In the genomic region with DNA sequence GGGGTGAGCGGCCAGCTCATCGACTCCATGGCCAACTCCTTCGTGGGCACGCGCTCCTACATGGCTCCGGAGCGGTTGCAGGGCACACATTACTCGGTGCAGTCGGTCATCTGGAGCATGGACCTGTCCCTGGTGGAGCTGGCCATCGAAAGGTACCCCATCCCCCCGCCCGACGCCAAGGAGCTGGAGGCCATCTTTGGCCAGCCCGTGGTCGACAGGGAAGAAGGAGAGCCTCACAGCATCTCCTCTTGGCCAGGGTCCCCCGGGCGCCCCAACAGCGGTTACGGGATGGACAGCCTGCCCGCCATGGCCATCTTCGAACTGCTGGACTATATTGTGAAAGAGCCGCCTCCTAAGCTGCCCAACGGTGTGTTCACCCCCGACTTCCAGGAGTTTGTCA, we compare ENCODE assay signal across 1 cellular context.
TF ChIP-seq lines count a peak whose summit lies in the region.

No MANE protein-coding gene starts in this region.

TF ChIP-seq in GM23338, 12 proteins besides CTCF, POLR2A, EP300 and RAD21 (continued from another document):
- TF ChIP-seq, protein P1, sequence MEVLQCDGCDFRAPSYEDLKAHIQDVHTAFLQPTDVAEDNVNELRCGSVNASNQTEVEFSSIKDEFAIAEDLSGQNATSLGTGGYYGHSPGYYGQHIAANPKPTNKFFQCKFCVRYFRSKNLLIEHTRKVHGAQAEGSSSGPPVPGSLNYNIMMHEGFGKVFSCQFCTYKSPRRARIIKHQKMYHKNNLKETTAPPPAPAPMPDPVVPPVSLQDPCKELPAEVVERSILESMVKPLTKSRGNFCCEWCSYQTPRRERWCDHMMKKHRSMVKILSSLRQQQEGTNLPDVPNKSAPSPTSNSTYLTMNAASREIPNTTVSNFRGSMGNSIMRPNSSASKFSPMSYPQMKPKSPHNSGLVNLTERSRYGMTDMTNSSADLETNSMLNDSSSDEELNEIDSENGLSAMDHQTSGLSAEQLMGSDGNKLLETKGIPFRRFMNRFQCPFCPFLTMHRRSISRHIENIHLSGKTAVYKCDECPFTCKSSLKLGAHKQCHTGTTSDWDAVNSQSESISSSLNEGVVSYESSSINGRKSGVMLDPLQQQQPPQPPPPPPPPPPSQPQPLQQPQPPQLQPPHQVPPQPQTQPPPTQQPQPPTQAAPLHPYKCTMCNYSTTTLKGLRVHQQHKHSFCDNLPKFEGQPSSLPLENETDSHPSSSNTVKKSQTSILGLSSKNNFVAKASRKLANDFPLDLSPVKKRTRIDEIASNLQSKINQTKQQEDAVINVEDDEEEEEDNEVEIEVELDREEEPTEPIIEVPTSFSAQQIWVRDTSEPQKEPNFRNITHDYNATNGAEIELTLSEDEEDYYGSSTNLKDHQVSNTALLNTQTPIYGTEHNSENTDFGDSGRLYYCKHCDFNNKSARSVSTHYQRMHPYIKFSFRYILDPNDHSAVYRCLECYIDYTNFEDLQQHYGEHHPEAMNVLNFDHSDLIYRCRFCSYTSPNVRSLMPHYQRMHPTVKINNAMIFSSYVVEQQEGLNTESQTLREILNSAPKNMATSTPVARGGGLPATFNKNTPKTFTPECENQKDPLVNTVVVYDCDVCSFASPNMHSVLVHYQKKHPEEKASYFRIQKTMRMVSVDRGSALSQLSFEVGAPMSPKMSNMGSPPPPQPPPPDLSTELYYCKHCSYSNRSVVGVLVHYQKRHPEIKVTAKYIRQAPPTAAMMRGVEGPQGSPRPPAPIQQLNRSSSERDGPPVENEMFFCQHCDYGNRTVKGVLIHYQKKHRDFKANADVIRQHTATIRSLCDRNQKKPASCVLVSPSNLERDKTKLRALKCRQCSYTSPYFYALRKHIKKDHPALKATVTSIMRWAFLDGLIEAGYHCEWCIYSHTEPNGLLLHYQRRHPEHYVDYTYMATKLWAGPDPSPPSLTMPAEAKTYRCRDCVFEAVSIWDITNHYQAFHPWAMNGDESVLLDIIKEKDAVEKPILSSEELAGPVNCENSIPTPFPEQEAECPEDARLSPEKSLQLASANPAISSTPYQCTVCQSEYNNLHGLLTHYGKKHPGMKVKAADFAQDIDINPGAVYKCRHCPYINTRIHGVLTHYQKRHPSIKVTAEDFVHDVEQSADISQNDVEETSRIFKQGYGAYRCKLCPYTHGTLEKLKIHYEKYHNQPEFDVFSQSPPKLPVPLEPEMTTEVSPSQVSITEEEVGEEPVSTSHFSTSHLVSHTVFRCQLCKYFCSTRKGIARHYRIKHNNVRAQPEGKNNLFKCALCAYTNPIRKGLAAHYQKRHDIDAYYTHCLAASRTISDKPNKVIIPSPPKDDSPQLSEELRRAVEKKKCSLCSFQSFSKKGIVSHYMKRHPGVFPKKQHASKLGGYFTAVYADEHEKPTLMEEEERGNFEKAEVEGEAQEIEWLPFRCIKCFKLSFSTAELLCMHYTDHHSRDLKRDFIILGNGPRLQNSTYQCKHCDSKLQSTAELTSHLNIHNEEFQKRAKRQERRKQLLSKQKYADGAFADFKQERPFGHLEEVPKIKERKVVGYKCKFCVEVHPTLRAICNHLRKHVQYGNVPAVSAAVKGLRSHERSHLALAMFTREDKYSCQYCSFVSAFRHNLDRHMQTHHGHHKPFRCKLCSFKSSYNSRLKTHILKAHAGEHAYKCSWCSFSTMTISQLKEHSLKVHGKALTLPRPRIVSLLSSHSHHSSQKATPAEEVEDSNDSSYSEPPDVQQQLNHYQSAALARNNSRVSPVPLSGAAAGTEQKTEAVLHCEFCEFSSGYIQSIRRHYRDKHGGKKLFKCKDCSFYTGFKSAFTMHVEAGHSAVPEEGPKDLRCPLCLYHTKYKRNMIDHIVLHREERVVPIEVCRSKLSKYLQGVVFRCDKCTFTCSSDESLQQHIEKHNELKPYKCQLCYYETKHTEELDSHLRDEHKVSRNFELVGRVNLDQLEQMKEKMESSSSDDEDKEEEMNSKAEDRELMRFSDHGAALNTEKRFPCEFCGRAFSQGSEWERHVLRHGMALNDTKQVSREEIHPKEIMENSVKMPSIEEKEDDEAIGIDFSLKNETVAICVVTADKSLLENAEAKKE (CRISPR knock-in tag; IDR thresholded peaks at IDR 0.05), result no peak
- TF ChIP-seq, protein P2, sequence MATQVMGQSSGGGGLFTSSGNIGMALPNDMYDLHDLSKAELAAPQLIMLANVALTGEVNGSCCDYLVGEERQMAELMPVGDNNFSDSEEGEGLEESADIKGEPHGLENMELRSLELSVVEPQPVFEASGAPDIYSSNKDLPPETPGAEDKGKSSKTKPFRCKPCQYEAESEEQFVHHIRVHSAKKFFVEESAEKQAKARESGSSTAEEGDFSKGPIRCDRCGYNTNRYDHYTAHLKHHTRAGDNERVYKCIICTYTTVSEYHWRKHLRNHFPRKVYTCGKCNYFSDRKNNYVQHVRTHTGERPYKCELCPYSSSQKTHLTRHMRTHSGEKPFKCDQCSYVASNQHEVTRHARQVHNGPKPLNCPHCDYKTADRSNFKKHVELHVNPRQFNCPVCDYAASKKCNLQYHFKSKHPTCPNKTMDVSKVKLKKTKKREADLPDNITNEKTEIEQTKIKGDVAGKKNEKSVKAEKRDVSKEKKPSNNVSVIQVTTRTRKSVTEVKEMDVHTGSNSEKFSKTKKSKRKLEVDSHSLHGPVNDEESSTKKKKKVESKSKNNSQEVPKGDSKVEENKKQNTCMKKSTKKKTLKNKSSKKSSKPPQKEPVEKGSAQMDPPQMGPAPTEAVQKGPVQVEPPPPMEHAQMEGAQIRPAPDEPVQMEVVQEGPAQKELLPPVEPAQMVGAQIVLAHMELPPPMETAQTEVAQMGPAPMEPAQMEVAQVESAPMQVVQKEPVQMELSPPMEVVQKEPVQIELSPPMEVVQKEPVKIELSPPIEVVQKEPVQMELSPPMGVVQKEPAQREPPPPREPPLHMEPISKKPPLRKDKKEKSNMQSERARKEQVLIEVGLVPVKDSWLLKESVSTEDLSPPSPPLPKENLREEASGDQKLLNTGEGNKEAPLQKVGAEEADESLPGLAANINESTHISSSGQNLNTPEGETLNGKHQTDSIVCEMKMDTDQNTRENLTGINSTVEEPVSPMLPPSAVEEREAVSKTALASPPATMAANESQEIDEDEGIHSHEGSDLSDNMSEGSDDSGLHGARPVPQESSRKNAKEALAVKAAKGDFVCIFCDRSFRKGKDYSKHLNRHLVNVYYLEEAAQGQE (IDR thresholded peaks at IDR 0.05; ENCODE audit: unreplicated experiment), result no peak
- TF ChIP-seq NANOG (IDR thresholded peaks at IDR 0.05; ENCODE audit: borderline replicate concordance), result no peak
- no peak for TF ChIP-seq JUNB (IDR thresholded peaks at IDR 0.05; ENCODE audit: unreplicated experiment)
- TF ChIP-seq CREB1 (CRISPR knock-in tag; IDR thresholded peaks at IDR 0.05; ENCODE audit: low read depth), result no peak
- TF ChIP-seq, protein P3, sequence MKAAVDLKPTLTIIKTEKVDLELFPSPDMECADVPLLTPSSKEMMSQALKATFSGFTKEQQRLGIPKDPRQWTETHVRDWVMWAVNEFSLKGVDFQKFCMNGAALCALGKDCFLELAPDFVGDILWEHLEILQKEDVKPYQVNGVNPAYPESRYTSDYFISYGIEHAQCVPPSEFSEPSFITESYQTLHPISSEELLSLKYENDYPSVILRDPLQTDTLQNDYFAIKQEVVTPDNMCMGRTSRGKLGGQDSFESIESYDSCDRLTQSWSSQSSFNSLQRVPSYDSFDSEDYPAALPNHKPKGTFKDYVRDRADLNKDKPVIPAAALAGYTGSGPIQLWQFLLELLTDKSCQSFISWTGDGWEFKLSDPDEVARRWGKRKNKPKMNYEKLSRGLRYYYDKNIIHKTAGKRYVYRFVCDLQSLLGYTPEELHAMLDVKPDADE (IDR thresholded peaks at IDR 0.05), result no peak
- TF ChIP-seq ZNF331 (CRISPR knock-in tag; IDR thresholded peaks at IDR 0.05; ENCODE audit: low read depth), result no peak
